In the genomic region with DNA sequence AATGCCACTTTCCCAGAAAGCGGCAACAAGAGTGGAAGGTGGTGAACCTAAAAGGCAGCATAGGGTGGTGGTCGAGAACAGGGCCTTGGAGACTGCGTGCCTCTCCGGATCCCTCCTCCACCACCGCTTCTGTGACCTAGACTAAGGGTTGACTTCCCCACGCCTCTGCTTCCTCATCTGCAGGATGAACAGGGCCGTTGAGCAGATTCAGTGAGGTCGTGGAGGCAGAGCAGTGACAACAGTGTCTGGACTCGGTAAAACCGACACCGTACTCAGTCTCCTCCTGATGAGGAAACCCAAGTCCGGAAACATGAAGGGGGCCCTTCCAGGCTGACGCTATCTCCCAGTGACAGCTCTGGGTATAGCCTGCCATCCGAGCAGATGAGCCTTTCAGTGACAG, we compare ENCODE assay signal across 8 cellular contexts.
DNase-seq lines count a peak whose midpoint lies in the region; ATAC-seq and TF ChIP-seq lines count a peak whose summit lies in the region.

No MANE protein-coding gene starts in this region.

- no peak overlapping the region for H3K4me3 Mint-ChIP-seq in type B pancreatic cell
- no peak overlapping the region for H3K4me3 Mint-ChIP-seq in Calu3 (ENCODE audit: low read depth, unreplicated experiment)

- H3K27ac Mint-ChIP-seq in type B pancreatic cell (no peak overlapping the region), Calu3 (ENCODE audit: unreplicated experiment) (no peak overlapping the region)

- peaks cover 5% of the 10 kb centered on the region for H3K4me1 Mint-ChIP-seq in type B pancreatic cell (ENCODE audit: unreplicated experiment)
- no peaks in the 10 kb centered on the region for H3K4me1 Mint-ChIP-seq in Calu3 (ENCODE audit: low read depth, unreplicated experiment)

- no TSS peak for BruUV-seq in Calu3 (replicated peaks; lab: Mats Ljungman, UMichigan)

- peak overlapping the region; percentile 55 for H3K4me3 ChIP-seq in GM12864 (ENCODE audit: low read depth, low read length)
- H3K4me3 ChIP-seq in mononuclear cell (ENCODE audit: low read length) = peak overlapping the region; percentile 5

- H3K27me3 Mint-ChIP-seq in type B pancreatic cell (peaks cover 24% of the 10 kb centered on the region), Calu3 (ENCODE audit: unreplicated experiment) (no peaks in the 10 kb centered on the region)

- CTCF ChIA-PET in Calu3 (lab: Charles Lee) = no interaction called here

- H3K9me3 Mint-ChIP-seq in type B pancreatic cell (no peaks in the 10 kb centered on the region), Calu3 (ENCODE audit: low read depth, unreplicated experiment) (peaks cover 7% of the 10 kb centered on the region)

- DNase-seq in GM12864 (ENCODE audit: low read depth) (no peak), KBM-7 (peak; percentile 96), activated T-cell treated with anti-CD3 and anti-CD28 coated beads for 48 hours (ENCODE audit: low read depth) (peak; percentile 45), amniotic stem cell (lab: John Stamatoyannopoulos, UW) (no peak), type B pancreatic cell (ENCODE audit: extremely low spot score, unreplicated experiment) (no peak), Calu3 (no peak)

- no peak for ATAC-seq in GM18870 (IDR thresholded peaks at IDR 0.05; ENCODE audit: unreplicated experiment)

- TF ChIP-seq CTCF in GM12864 (IDR thresholded peaks at IDR 0.05; ENCODE audit: low read depth, low read length, missing control alignments) (no peak), type B pancreatic cell (conservative IDR thresholded peaks at IDR 0.05) (no peak), Calu3 (IDR thresholded peaks at IDR 0.05; ENCODE audit: unreplicated experiment) (no peak)

- H3K4me1 ChIP-seq in mononuclear cell (ENCODE audit: insufficient read depth, low read length) = peaks cover 87% of the 10 kb centered on the region

- H3K27me3 ChIP-seq in mononuclear cell (ENCODE audit: insufficient read depth, low read length) = no peaks in the 10 kb centered on the region

- no peaks in the 10 kb centered on the region for H3K9me3 ChIP-seq in mononuclear cell (ENCODE audit: low read depth, low read length)

- intact Hi-C loops in Calu3 (cut with micrococcal nuclease; ENCODE audit: unreplicated experiment) = no loop called here

- H3K36me3 Mint-ChIP-seq in type B pancreatic cell (peaks cover 5% of the 10 kb centered on the region), Calu3 (ENCODE audit: insufficient read depth, unreplicated experiment) (no peaks in the 10 kb centered on the region)

- in situ Hi-C loops in KBM-7 (cut with MboI; ENCODE audit: low pct_unique_long_range_greater_than_20kb, low sequenced_read_pairs) = no loop called here

Comparison
In these comparisons a context has a peak if more than half of its experiments do, and no peak if none do; other contexts are left out.
1. DNase-seq: peak in KBM-7 (single experiment) and activated T-cell treated with anti-CD3 and anti-CD28 coated beads for 48 hours (single experiment); none in GM12864 (single experiment), amniotic stem cell (single experiment), type B pancreatic cell (single experiment) and Calu3 (single experiment).